ENCODE assay signal across 1 cellular context in genomic region chr17:63094636-63095035, GRCh38.
TF ChIP-seq lines count a peak whose summit lies in the region.

No MANE protein-coding gene starts in this region.

TF ChIP-seq in K562, 482 proteins besides CTCF, POLR2A, EP300 and RAD21 (continued from another document):
- TF ChIP-seq CHD7 (IDR thresholded peaks at IDR 0.05; ENCODE audit: low read depth, low read length) (no peak), TAF7 (tag; IDR thresholded peaks at IDR 0.05) (no peak), U2AF1 (optimal IDR thresholded peaks at IDR 0.05; ENCODE audit: low read depth, low read length) (no peak), ZNF766 (CRISPR knock-in tag; conservative IDR thresholded peaks at IDR 0.05) (no peak), POLR2H (tag; IDR thresholded peaks at IDR 0.05; ENCODE audit: low read depth) (no peak), ZNF395 (CRISPR knock-in tag; IDR thresholded peaks at IDR 0.05) (no peak), ZNF76 (CRISPR knock-in tag; IDR thresholded peaks at IDR 0.05; ENCODE audit: borderline replicate concordance) (no peak), MAFG (tag; conservative IDR thresholded peaks at IDR 0.05) (peak; percentile 73), LCOR (CRISPR knock-in tag; IDR thresholded peaks at IDR 0.05) (no peak), SNAPC5 (CRISPR knock-in tag; IDR thresholded peaks at IDR 0.05) (no peak), ZNF785 (CRISPR knock-in tag; IDR thresholded peaks at IDR 0.05) (no peak), ZNF41 (CRISPR knock-in tag; conservative IDR thresholded peaks at IDR 0.05) (no peak)
- TF ChIP-seq, protein P1, sequence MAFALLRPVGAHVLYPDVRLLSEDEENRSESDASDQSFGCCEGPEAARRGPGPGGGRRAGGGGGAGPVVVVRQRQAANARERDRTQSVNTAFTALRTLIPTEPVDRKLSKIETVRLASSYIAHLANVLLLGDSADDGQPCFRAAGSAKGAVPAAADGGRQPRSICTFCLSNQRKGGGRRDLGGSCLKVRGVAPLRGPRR (CRISPR knock-in tag; IDR thresholded peaks at IDR 0.05), result no peak
- TF ChIP-seq, protein P2, sequence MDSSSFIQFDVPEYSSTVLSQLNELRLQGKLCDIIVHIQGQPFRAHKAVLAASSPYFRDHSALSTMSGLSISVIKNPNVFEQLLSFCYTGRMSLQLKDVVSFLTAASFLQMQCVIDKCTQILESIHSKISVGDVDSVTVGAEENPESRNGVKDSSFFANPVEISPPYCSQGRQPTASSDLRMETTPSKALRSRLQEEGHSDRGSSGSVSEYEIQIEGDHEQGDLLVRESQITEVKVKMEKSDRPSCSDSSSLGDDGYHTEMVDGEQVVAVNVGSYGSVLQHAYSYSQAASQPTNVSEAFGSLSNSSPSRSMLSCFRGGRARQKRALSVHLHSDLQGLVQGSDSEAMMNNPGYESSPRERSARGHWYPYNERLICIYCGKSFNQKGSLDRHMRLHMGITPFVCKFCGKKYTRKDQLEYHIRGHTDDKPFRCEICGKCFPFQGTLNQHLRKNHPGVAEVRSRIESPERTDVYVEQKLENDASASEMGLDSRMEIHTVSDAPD (CRISPR knock-in tag; IDR thresholded peaks at IDR 0.05), result no peak
TF ChIP-seq in K562: peak in this region for 5.
